8 cellular contexts compared by ENCODE assay signal in the genomic region with DNA sequence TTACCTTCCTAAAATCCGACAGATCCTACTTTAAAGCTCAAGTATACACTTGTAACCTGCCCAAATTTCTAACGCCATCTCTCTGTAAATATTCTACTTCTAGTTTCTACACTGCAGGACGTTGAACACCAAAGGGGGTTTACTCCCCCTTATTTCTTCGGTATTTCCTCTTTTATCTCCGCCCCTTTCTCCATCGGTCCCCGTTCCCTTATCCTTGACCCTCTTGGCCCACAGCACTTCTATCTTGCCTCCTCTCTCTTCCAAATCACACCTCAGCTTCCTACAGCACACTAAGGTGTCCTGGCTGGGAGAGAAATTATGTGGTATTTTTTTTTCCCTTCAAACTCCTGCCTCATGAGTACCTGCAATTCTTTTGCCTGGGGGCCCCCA. TPM values are rescaled to one million over a fixed set of nuclear protein-coding genes. Genes with fewer than 3 reads are reported as not detected.
DNase-seq lines count a peak whose midpoint lies in the region; ATAC-seq and TF ChIP-seq lines count a peak whose summit lies in the region.

No MANE protein-coding gene starts in this region.

- H3K4me3 ChIP-seq in MM.1S (ENCODE audit: low read length) = peak overlapping the region; percentile 63; the same call in 1 of the 2 replicates

- no peaks in the 10 kb centered on the region for H3K27me3 ChIP-seq in MM.1S (replicated peaks; ENCODE audit: insufficient read depth, low read length)

- peak overlapping the region; percentile 85; the same call in 1 of the 2 replicates for H3K9ac ChIP-seq in MM.1S (ENCODE audit: low read length)

- H3K4me1 ChIP-seq in MM.1S (ENCODE audit: low read length) = no peaks in the 10 kb centered on the region

- CTCF ChIA-PET in HEK293T (lab: Yijun Ruan, JAX) = no interaction called here

- H3K36me3 ChIP-seq in MM.1S (replicated peaks; ENCODE audit: insufficient read depth, low read length) = no peaks in the 10 kb centered on the region

- H3K36me3 Mint-ChIP-seq in naive B cell = peaks cover 0 to 15% of the 10 kb centered on the region in 2 donors

- peak overlapping the region; percentile 80; the same call in 1 of the 2 replicates for H3K27ac ChIP-seq in MM.1S (ENCODE audit: low read length)

- no peaks in the 10 kb centered on the region for H4K20me1 ChIP-seq in MM.1S (ENCODE audit: insufficient read depth, low read length)

- POLR2A ChIA-PET in HEK293T (lab: Yijun Ruan, JAX) = interaction anchor here (0.6 to 1.5 kb wide), 3 partner anchors 11 to 1058 kb away, joined by 3 read pairs; no protein-coding TSS in a partner anchor

- no peaks in the 10 kb centered on the region for H3K9me2 ChIP-seq in MM.1S (replicated peaks; ENCODE audit: insufficient read depth, low read length)

- no peaks in the 10 kb centered on the region for H3K9me3 ChIP-seq in MM.1S (replicated peaks; ENCODE audit: insufficient read depth, low read length)

- H3F3A ChIP-seq in MM.1S (ENCODE audit: insufficient read depth, low read length) = no peaks in the 10 kb centered on the region

- peak overlapping the region; percentile 93 to 99 (median 96) for H3K27ac Mint-ChIP-seq in naive B cell

- peaks cover 3 to 16% (median 5%) of the 10 kb centered on the region in 7 donors for H3K9me3 Mint-ChIP-seq in naive B cell

- peaks cover 0 to 6% (median 0%) of the 10 kb centered on the region in 3 donors for H3K27me3 Mint-ChIP-seq in naive B cell

- H3K79me2 ChIP-seq in MM.1S (ENCODE audit: low read length) = no peaks in the 10 kb centered on the region

- no peak for TF ChIP-seq CTCF in MM.1S (IDR thresholded peaks at IDR 0.05; ENCODE audit: low read length)

- H3K4me1 Mint-ChIP-seq in naive B cell = peaks cover 8 to 17% (median 9%) of the 10 kb centered on the region in 3 donors

- peak overlapping the region; percentile 82 to 97 (median 88) for H3K4me3 Mint-ChIP-seq in naive B cell

- ATAC-seq in GM18907 (IDR thresholded peaks at IDR 0.05; ENCODE audit: unreplicated experiment) (peak; percentile 11), naive B cell (ENCODE audit: low read depth in 2 of 2) (peak; percentile 15 to 21)

- DNase-seq in Ammon's horn (ENCODE audit: low spot score) (peak; percentile 4), MM.1S (no peak), dermis blood vessel endothelial cell (peak; percentile 3), naive B cell (no peak), NCI-H146 treated with DMSO at 0.1 percent for 48 hours (lab: John Stamatoyannopoulos, UW; ENCODE audit: unreplicated experiment) (no peak), HEK293T (ENCODE audit: extremely low spot score) (no peak)
- no peak for DNase-seq in stimulated activated CD4-positive, alpha-beta T cell treated with anti-CD3 and anti-CD28 coated beads, Interleukin-4, amount 100 ng/mL, for 4 hours

- H3K4me2 ChIP-seq in MM.1S (ENCODE audit: low read depth, low read length) = peak overlapping the region; percentile 61

- H2AFZ ChIP-seq in MM.1S (ENCODE audit: low read length) = peak overlapping the region; percentile 72; the same call in 1 of the 2 replicates

TF ChIP-seq in HEK293T, 16 proteins besides CTCF, POLR2A, EP300 and RAD21:
- TF ChIP-seq NFRKB (IDR thresholded peaks at IDR 0.05) (no peak), BHLHE40 (IDR thresholded peaks at IDR 0.05; ENCODE audit: borderline replicate concordance) (no peak), L3MBTL2 (conservative IDR thresholded peaks at IDR 0.05) (no peak), ELF4 (IDR thresholded peaks at IDR 0.05) (no peak), ZNF384 (IDR thresholded peaks at IDR 0.05) (no peak), ARNT (IDR thresholded peaks at IDR 0.05) (no peak), SUZ12 (IDR thresholded peaks at IDR 0.05) (no peak), CTBP1 (IDR thresholded peaks at IDR 0.05; ENCODE audit: borderline replicate concordance) (no peak), FOXM1 (IDR thresholded peaks at IDR 0.05; ENCODE audit: borderline replicate concordance) (no peak), TARDBP (IDR thresholded peaks at IDR 0.05) (no peak), HDGF (IDR thresholded peaks at IDR 0.05; ENCODE audit: borderline replicate concordance) (no peak), SP1 (IDR thresholded peaks at IDR 0.05) (no peak), LEF1 (IDR thresholded peaks at IDR 0.05; ENCODE audit: borderline replicate concordance) (no peak), FOXA1 (IDR thresholded peaks at IDR 0.05) (no peak)
- TF ChIP-seq, protein P1, sequence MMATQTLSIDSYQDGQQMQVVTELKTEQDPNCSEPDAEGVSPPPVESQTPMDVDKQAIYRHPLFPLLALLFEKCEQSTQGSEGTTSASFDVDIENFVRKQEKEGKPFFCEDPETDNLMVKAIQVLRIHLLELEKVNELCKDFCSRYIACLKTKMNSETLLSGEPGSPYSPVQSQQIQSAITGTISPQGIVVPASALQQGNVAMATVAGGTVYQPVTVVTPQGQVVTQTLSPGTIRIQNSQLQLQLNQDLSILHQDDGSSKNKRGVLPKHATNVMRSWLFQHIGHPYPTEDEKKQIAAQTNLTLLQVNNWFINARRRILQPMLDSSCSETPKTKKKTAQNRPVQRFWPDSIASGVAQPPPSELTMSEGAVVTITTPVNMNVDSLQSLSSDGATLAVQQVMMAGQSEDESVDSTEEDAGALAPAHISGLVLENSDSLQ (IDR thresholded peaks at IDR 0.05) = no peak

RNA-seq across cellular contexts. Expression of a gene that starts 0.7 kb away (rescaled TPM):
- 1.3 and 2.4 TPM in 2 replicates for total RNA-seq in dermis blood vessel endothelial cell
- 10 to 100 TPM in 1 of 6 donors, 1 to 10 TPM in 5; 2.6 to 10.4 (median 6.0) TPM for polyA plus RNA-seq in naive B cell (ENCODE audit: low read depth in 6 of 6)

Comparison
In these comparisons a context has a peak if more than half of its experiments do, and no peak if none do; other contexts are left out.
1. DNase-seq: peak in Ammon's horn (single experiment) and dermis blood vessel endothelial cell (single experiment); none in MM.1S (single experiment), naive B cell (single experiment), NCI-H146 treated with DMSO at 0.1 percent for 48 hours (single experiment), HEK293T (single experiment) and stimulated activated CD4-positive, alpha-beta T cell treated with anti-CD3 and anti-CD28 coated beads, Interleukin-4, amount 100 ng/mL, for 4 hours (0 of 2).